Comparison of ENCODE assay signal across 30 cellular contexts in the genomic region with DNA sequence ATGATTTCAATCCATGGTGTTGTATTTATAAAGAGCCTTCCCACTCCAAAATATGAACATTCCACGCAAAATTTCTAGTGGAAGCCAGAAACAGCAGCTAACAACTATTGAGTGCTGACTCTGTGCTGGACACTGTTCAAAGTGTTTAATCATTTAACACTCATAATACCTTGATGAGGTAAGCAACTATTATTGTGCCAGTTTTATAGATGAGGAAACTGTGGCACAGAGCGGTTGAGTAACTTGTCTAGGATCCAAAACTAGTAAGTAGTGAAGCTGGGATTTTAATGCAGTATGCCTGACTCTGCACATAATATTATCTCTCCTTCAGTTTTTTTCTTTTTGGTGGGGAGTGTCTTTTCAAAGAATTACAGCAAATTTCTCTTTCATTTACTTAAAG.
"Had no signal": no experiment of that assay in that cellular context is flagged by ENCODE, and none has a peak within 500 bp of the region (broad histone marks: within the 10 kb centered on the region; RNA-seq: fewer than 3 reads in every experiment).

No MANE protein-coding gene starts in this region.

- H3K4me3 Mint-ChIP-seq: mesothelial cell of epicardium; naive B cell; natural killer cell; nephron progenitor cell; neural progenitor cell; stimulated activated memory B cell treated with anti-CD40 and anti-IgM and Interleukin-4, amounts not matched to agents 10 μg/mL and 1 μg/mL and 100 μg/mL, for 72 hours; stimulated activated naive CD8-positive, alpha-beta T cell treated with anti-CD3 and anti-CD28 coated beads, Interleukin-15, amount 100 ng/mL, for 72 hours had no signal

- H3K9me3 ChIP-seq: left lung, lower lobe of right lung, neutrophil, psoas muscle, right atrium auricular region, right lobe of liver, upper lobe of right lung had no signal

- FAIRE-seq: keratinocyte, urothelium cell line had no signal

- H3K4me1 ChIP-seq: left lung, lower lobe of right lung, neural progenitor cell, parathyroid adenoma, psoas muscle, right atrium auricular region, right lobe of liver, upper lobe of right lung had no signal

- H3K4me3 ChIP-seq: left lung, lower lobe of right lung, neural progenitor cell, psoas muscle, right atrium auricular region, right lobe of liver, smooth muscle cell, upper lobe of right lung had no signal

- H3K4me1 Mint-ChIP-seq: mesothelial cell of epicardium; naive B cell; natural killer cell; nephron progenitor cell; neural progenitor cell; stimulated activated memory B cell treated with anti-CD40 and anti-IgM and Interleukin-4, amounts not matched to agents 10 μg/mL and 1 μg/mL and 100 μg/mL, for 72 hours; stimulated activated naive CD8-positive, alpha-beta T cell treated with anti-CD3 and anti-CD28 coated beads, Interleukin-15, amount 100 ng/mL, for 72 hours had no signal

- H3K27ac ChIP-seq: left lung, lower lobe of right lung, neural progenitor cell, neutrophil, parathyroid adenoma, psoas muscle, right atrium auricular region, right lobe of liver, upper lobe of right lung had no signal

- H3K36me3 ChIP-seq: left lung, lower lobe of right lung, neural progenitor cell, neutrophil, right atrium auricular region, right lobe of liver, upper lobe of right lung had no signal

- H3K9me3 Mint-ChIP-seq: mesothelial cell of epicardium; naive B cell; natural killer cell; nephron progenitor cell; neural progenitor cell; stimulated activated memory B cell treated with anti-CD40 and anti-IgM and Interleukin-4, amounts not matched to agents 10 μg/mL and 1 μg/mL and 100 μg/mL, for 72 hours; stimulated activated naive CD8-positive, alpha-beta T cell treated with anti-CD3 and anti-CD28 coated beads, Interleukin-15, amount 100 ng/mL, for 72 hours had no signal

- H3K27ac Mint-ChIP-seq: mesothelial cell of epicardium; naive B cell; natural killer cell; nephron progenitor cell; neural progenitor cell; stimulated activated memory B cell treated with anti-CD40 and anti-IgM and Interleukin-4, amounts not matched to agents 10 μg/mL and 1 μg/mL and 100 μg/mL, for 72 hours; stimulated activated naive CD8-positive, alpha-beta T cell treated with anti-CD3 and anti-CD28 coated beads, Interleukin-15, amount 100 ng/mL, for 72 hours had no signal

- ATAC-seq: left colon; left lung; lower lobe of right lung; natural killer cell; psoas muscle; right lobe of liver; stimulated activated memory B cell treated with anti-CD40 and anti-IgM and Interleukin-4, amounts not matched to agents 10 μg/mL and 1 μg/mL and 100 μg/mL, for 72 hours; stimulated activated naive CD8-positive, alpha-beta T cell treated with anti-CD3 and anti-CD28 coated beads, Interleukin-15, amount 100 ng/mL, for 72 hours; upper lobe of right lung had no signal

- H3K27me3 ChIP-seq: neural progenitor cell, right atrium auricular region, right lobe of liver had no signal

- H3K36me3 Mint-ChIP-seq: mesothelial cell of epicardium; naive B cell; natural killer cell; neural progenitor cell; stimulated activated memory B cell treated with anti-CD40 and anti-IgM and Interleukin-4, amounts not matched to agents 10 μg/mL and 1 μg/mL and 100 μg/mL, for 72 hours had no signal

- DNase-seq: hippocampal formation; kidney glomerular epithelial cell; left colon; left lung; lower lobe of right lung; mesendoderm; naive B cell; natural killer cell; nephron progenitor cell; occipital lobe; psoas muscle; right lobe of liver; stimulated activated CD4-positive, alpha-beta T cell treated with anti-CD3 and anti-CD28 coated beads, Interleukin-1b, Interleukin-23, amount 100 ng/mL, for 48 hours; stimulated activated CD4-positive, alpha-beta T cell treated with anti-CD3 and anti-CD28 coated beads, Interleukin-2, amount 100 ng/mL, for 48 hours; stimulated activated CD4-positive, alpha-beta T cell treated with anti-CD3 and anti-CD28 coated beads, Interleukin-4, amount 100 ng/mL, for 4 hours; stimulated activated CD8-positive, alpha-beta memory T cell treated with anti-CD3 and anti-CD28 coated beads, Interleukin-4, amount 100 ng/mL, for 48 hours; stimulated activated naive CD4-positive, alpha-beta T cell treated with Interleukin-2 at 50 U/mL for 16 hours; stimulated activated naive CD8-positive, alpha-beta T cell treated with anti-CD3 and anti-CD28 coated beads, Interleukin-15, amount 100 ng/mL, for 72 hours; substantia nigra; trophoblast cell; upper lobe of right lung had no signal
